Comparison of ENCODE assay signal across 25 cellular contexts in genomic region chr1:156578006-156578405, GRCh38. TPM values are rescaled to one million over a fixed set of nuclear protein-coding genes. Genes with fewer than 3 reads are reported as not detected.
DNase-seq lines count a peak whose midpoint lies in the region; ATAC-seq and TF ChIP-seq lines count a peak whose summit lies in the region.
"Had no signal": no experiment of that assay in that cellular context is flagged by ENCODE, and none has a peak within 500 bp of the region (broad histone marks: within the 10 kb centered on the region; RNA-seq: fewer than 3 reads in every experiment).

No MANE protein-coding gene starts in this region.

- H3K9me3 Mint-ChIP-seq in GM23338, result no peaks in the 10 kb centered on the region
- H3K9me3 Mint-ChIP-seq in glutamatergic neuron (ENCODE audit: unreplicated experiment), result no peaks in the 10 kb centered on the region
- H3K9me3 Mint-ChIP-seq: CD14-positive monocyte; dendritic cell treated with granulocyte-macrophage colony-stimulating factor and Interleukin-4, amounts not matched to agents 40 ng/mL and 50 ng/mL, for 4 days had no signal

- peak overlapping the region; percentile 61 for H3K4me2 ChIP-seq in BLaER1
- H3K4me2 ChIP-seq in GM23338, result no peak overlapping the region
- H3K4me2 ChIP-seq in parathyroid adenoma (ENCODE audit: low read length), result no peak overlapping the region

- H3K9ac ChIP-seq in BLaER1 (no peak overlapping the region), parathyroid adenoma (no peak overlapping the region)

- H3K27me3 ChIP-seq in BLaER1 (no peaks in the 10 kb centered on the region), GM23338 (ENCODE audit: insufficient read depth) (no peaks in the 10 kb centered on the region), parathyroid adenoma (ENCODE audit: control insufficient read depth, insufficient read depth, low read length) (no peaks in the 10 kb centered on the region)
- H3K27me3 ChIP-seq: ascending aorta, esophagus muscularis mucosa, foreskin keratinocyte, transverse colon had no signal

- H3K4me3 ChIP-seq in BLaER1 (no peak overlapping the region), GM23338 (no peak overlapping the region), parathyroid adenoma (ENCODE audit: low read depth, low read length) (no peak overlapping the region)
- H3K4me3 ChIP-seq: ascending aorta, esophagus muscularis mucosa, transverse colon had no signal

- H3K4me3 Mint-ChIP-seq in GM23338 (no peak overlapping the region), glutamatergic neuron (ENCODE audit: unreplicated experiment) (peak overlapping the region; percentile 1)
- H3K4me3 Mint-ChIP-seq: activated naive CD8-positive, alpha-beta T cell; CD14-positive monocyte; dendritic cell treated with granulocyte-macrophage colony-stimulating factor and Interleukin-4, amounts not matched to agents 40 ng/mL and 50 ng/mL, for 4 days had no signal

- H2AFZ ChIP-seq in GM23338 (no peak overlapping the region), parathyroid adenoma (peak overlapping the region; percentile 3)

- DNase-seq in GM23338 (ENCODE audit: low spot score), result no peak
- DNase-seq in glutamatergic neuron, result no peak
- DNase-seq in SW 1271 (lab: John Stamatoyannopoulos, UW), result no peak
- DNase-seq: activated effector memory CD4-positive, alpha-beta T cell treated with Interleukin-2 at 50 U/mL for 16 hours; activated T-cell treated with anti-CD3 and anti-CD28 coated beads for 4 hours; caudate nucleus; foreskin keratinocyte; NCI-H1930; stimulated activated CD4-positive, alpha-beta T cell treated with anti-CD3 and anti-CD28 coated beads, Interleukin-2, amount 100 ng/mL, for 48 hours; T-helper 1 cell; transverse colon had no signal

- H3K9me2 ChIP-seq in GM23338 (ENCODE audit: insufficient read depth), result no peaks in the 10 kb centered on the region

- H3K36me3 Mint-ChIP-seq in GM23338 (ENCODE audit: low read depth), result no peaks in the 10 kb centered on the region
- no peaks in the 10 kb centered on the region for H3K36me3 Mint-ChIP-seq in glutamatergic neuron (ENCODE audit: unreplicated experiment)
- H3K36me3 Mint-ChIP-seq: activated naive CD8-positive, alpha-beta T cell; CD14-positive monocyte had no signal

- H3K27me3 Mint-ChIP-seq in GM23338 (ENCODE audit: insufficient read depth, low read depth, poor library complexity), result peaks cover 5% of the 10 kb centered on the region
- peaks cover 8% of the 10 kb centered on the region for H3K27me3 Mint-ChIP-seq in glutamatergic neuron (ENCODE audit: unreplicated experiment)

- peaks cover 47% of the 10 kb centered on the region for H3K4me1 ChIP-seq in BLaER1
- no peaks in the 10 kb centered on the region for H3K4me1 ChIP-seq in GM23338 (ENCODE audit: insufficient read depth)
- H3K4me1 ChIP-seq in parathyroid adenoma, result no peaks in the 10 kb centered on the region
- H3K4me1 ChIP-seq: ascending aorta, esophagus muscularis mucosa, foreskin keratinocyte, transverse colon had no signal

- H3K36me3 ChIP-seq in BLaER1 (no peaks in the 10 kb centered on the region), GM23338 (ENCODE audit: insufficient read depth) (no peaks in the 10 kb centered on the region), parathyroid adenoma (ENCODE audit: control insufficient read depth, insufficient read depth, low read length) (no peaks in the 10 kb centered on the region)
- H3K36me3 ChIP-seq: ascending aorta, esophagus muscularis mucosa, transverse colon had no signal

- TF ChIP-seq CTCF in GM23338 (conservative IDR thresholded peaks at IDR 0.05; ENCODE audit: low read depth in 2 of 2), result no peak
- TF ChIP-seq CTCF in glutamatergic neuron (IDR thresholded peaks at IDR 0.05; ENCODE audit: partially characterized antibody, unreplicated experiment), result no peak
- TF ChIP-seq CTCF in parathyroid adenoma (IDR thresholded peaks at IDR 0.05), result no peak

- H3K27ac Mint-ChIP-seq in GM23338, result 0 out of 2 replicates have a peak overlapping the region, but pooled peaks have one; percentile 5
- peak overlapping the region; percentile 3 for H3K27ac Mint-ChIP-seq in glutamatergic neuron (ENCODE audit: unreplicated experiment)
- H3K27ac Mint-ChIP-seq: activated naive CD8-positive, alpha-beta T cell; dendritic cell treated with granulocyte-macrophage colony-stimulating factor and Interleukin-4, amounts not matched to agents 40 ng/mL and 50 ng/mL, for 4 days had no signal

- H4K20me1 ChIP-seq in BLaER1 (no peaks in the 10 kb centered on the region), GM23338 (replicated peaks; ENCODE audit: insufficient read depth) (no peaks in the 10 kb centered on the region)

- 0 out of 2 replicates have a peak, but pooled peaks cover 3% of the 10 kb centered on the region for H3F3A ChIP-seq in GM23338 (replicated peaks; ENCODE audit: low read depth)

- H3K79me2 ChIP-seq in GM23338 (replicated peaks; ENCODE audit: insufficient read depth), result no peaks in the 10 kb centered on the region
- no peaks in the 10 kb centered on the region for H3K79me2 ChIP-seq in parathyroid adenoma

- ATAC-seq in GM23338 (no peak), GM18868 (IDR thresholded peaks at IDR 0.05; ENCODE audit: unreplicated experiment) (no peak), GM18909 (IDR thresholded peaks at IDR 0.05; ENCODE audit: poor library complexity, unreplicated experiment) (no peak)
- ATAC-seq: foreskin keratinocyte had no signal

- H3K9me3 ChIP-seq in BLaER1 (no peaks in the 10 kb centered on the region), parathyroid adenoma (ENCODE audit: control insufficient read depth, low read length) (no peaks in the 10 kb centered on the region)
- H3K9me3 ChIP-seq: ascending aorta, esophagus muscularis mucosa, transverse colon had no signal

- H3K4me1 Mint-ChIP-seq in GM23338 (peaks cover 3% of the 10 kb centered on the region; the same call in 1 of the 3 replicates), glutamatergic neuron (ENCODE audit: low read depth, unreplicated experiment) (peaks cover 10% of the 10 kb centered on the region)

- peak overlapping the region; percentile 55; the same call in 1 of the 2 replicates for H3K27ac ChIP-seq in BLaER1
- H3K27ac ChIP-seq in GM23338 (ENCODE audit: low read depth), result no peak overlapping the region
- no peak overlapping the region for H3K27ac ChIP-seq in parathyroid adenoma
- H3K27ac ChIP-seq: ascending aorta, esophagus muscularis mucosa, foreskin keratinocyte had no signal

TF ChIP-seq in GM23338, 12 proteins besides CTCF, POLR2A, EP300 and RAD21 (continues in another document):
- TF ChIP-seq ETS1 (IDR thresholded peaks at IDR 0.05) (no peak), JUNB (IDR thresholded peaks at IDR 0.05; ENCODE audit: unreplicated experiment) (no peak), ZNF114 (CRISPR knock-in tag; IDR thresholded peaks at IDR 0.05) (no peak), CREB1 (CRISPR knock-in tag; IDR thresholded peaks at IDR 0.05; ENCODE audit: low read depth) (no peak), EZH2 (IDR thresholded peaks at IDR 0.05; ENCODE audit: low read depth, unreplicated experiment) (no peak), POLR2AphosphoS5 (IDR thresholded peaks at IDR 0.05; ENCODE audit: low read depth) (no peak)

RNA-seq across cellular contexts. Expression of gene TTC24, which starts 1.5 kb away (rescaled TPM):
- not detected in 2 replicates for total RNA-seq in GM23338 (2014; rRNA removed; shearing (Covaris generic))
- polyA plus RNA-seq in GM23338 (2016; fragmentation: Nextera tagmentation; extraction: Ambion mirVana), result not detected in 2 replicates
- total RNA-seq in glutamatergic neuron (ENCODE audit: unreplicated experiment), result not detected
- total RNA-seq: ascending aorta, Daoy, esophagus muscularis mucosa, foreskin keratinocyte, lung microvascular endothelial cell, omental fat pad, RPMI7951, SK-MEL-5, transverse colon had no signal
- polyA plus RNA-seq: foreskin keratinocyte had no signal

RNA-seq across cellular contexts. Expression of gene IQGAP3, which starts 5.6 kb away (rescaled TPM):
- 25.7 and 31.8 TPM in 2 replicates for total RNA-seq in GM23338 (2014; rRNA removed; shearing (Covaris generic))
- polyA plus RNA-seq in GM23338 (2016; fragmentation: Nextera tagmentation; extraction: Ambion mirVana), result 11.9 and 12.8 TPM in 2 replicates
- total RNA-seq in glutamatergic neuron (ENCODE audit: unreplicated experiment), result 6.1 TPM
- total RNA-seq: ascending aorta had no signal

RNA-seq across cellular contexts. Expression of gene NAXE, which starts 13.6 kb away (rescaled TPM):
- total RNA-seq in GM23338 (2014; rRNA removed; shearing (Covaris generic)), result 62.6 and 87.5 TPM in 2 replicates
- 82.1 and 83.1 TPM in 2 replicates for polyA plus RNA-seq in GM23338 (2016; fragmentation: Nextera tagmentation; extraction: Ambion mirVana)
- 44.5 TPM for total RNA-seq in glutamatergic neuron (ENCODE audit: unreplicated experiment)

RNA-seq across cellular contexts. Expression of gene GPATCH4, which starts 23.3 kb away (rescaled TPM):
- 58.9 and 95.7 TPM in 2 replicates for total RNA-seq in GM23338 (2014; rRNA removed; shearing (Covaris generic))
- 174 and 187 TPM in 2 replicates for polyA plus RNA-seq in GM23338 (2016; fragmentation: Nextera tagmentation; extraction: Ambion mirVana)
- 13.2 TPM for total RNA-seq in glutamatergic neuron (ENCODE audit: unreplicated experiment)

RNA-seq across cellular contexts. Expression of gene HAPLN2, which starts 41.2 kb away (rescaled TPM):
- not detected in 2 replicates for total RNA-seq in GM23338 (2014; rRNA removed; shearing (Covaris generic))
- polyA plus RNA-seq in GM23338 (2016; fragmentation: Nextera tagmentation; extraction: Ambion mirVana), result 0.53 TPM in 1 of 2 replicates, not detected in the other
- 0.71 TPM for total RNA-seq in glutamatergic neuron (ENCODE audit: unreplicated experiment)
- total RNA-seq: foreskin keratinocyte, lung microvascular endothelial cell, RPMI7951, SK-MEL-5 had no signal
- polyA plus RNA-seq: CD14-positive monocyte, foreskin keratinocyte had no signal
